Comparison of ENCODE assay signal across 1 cellular context in the genomic region with DNA sequence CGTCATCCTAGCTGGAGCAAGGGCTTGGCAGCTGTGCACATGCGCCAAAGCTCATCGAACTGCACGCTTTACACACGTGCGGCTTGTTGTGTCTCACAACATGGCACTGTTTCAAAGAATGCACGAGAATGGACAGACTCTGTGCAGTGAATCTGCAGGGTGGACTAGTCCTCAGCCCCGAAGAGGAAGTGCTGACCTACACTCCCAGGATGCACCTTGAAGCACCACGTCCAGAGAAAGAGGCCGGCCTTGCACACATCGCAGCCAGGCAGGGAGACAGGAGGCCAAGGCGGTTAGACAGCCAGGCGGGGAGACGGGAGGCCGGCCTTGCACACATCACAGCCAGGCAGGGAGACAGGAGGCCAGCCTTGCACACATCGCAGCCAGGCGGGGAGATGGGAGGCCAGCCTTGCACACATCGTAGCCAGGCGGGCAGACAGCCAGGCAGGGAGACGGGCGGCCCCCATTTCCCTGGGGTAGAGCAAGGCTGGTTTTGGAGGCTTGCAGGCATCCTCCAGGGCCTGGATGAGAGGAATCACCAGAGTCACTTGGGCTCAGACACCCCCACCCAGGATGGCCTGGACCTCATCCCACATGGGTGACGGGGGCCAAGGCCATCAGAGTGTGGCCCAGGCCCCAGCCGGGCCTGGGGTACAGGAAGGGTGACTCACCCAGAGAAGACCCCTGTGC.
TF ChIP-seq lines count a peak whose summit lies in the region.

No MANE protein-coding gene starts in this region.

TF ChIP-seq in H1, 55 proteins besides CTCF, POLR2A, EP300 and RAD21:
- TF ChIP-seq JUN (IDR thresholded peaks at IDR 0.05; ENCODE audit: low read depth, low read length) (no peak), CBX8 (IDR thresholded peaks at IDR 0.05; ENCODE audit: borderline replicate concordance, low read depth, low read length) (no peak), RNF2 (IDR thresholded peaks at IDR 0.05; ENCODE audit: borderline replicate concordance, low read depth, low read length, missing control alignments, poor library complexity, severe bottlenecking) (no peak), BCL11A (IDR thresholded peaks at IDR 0.05; ENCODE audit: low read depth in 2 of 2, low read length in 2 of 2) (no peak), CEBPB (IDR thresholded peaks at IDR 0.05; ENCODE audit: low read depth, low read length) (no peak), ZNF274 (IDR thresholded peaks at IDR 0.05; ENCODE audit: borderline replicate concordance, extremely low read depth, low read length) (no peak), HDAC2 (IDR thresholded peaks at IDR 0.05; ENCODE audit: borderline replicate concordance in 1 of 2, low read depth in 2 of 2, low read length in 2 of 2) (no peak), TCF12 (IDR thresholded peaks at IDR 0.05; ENCODE audit: low read depth, low read length) (no peak), EGR1 (IDR thresholded peaks at IDR 0.05; ENCODE audit: borderline replicate concordance, low read depth, low read length) (no peak), KDM4A (IDR thresholded peaks at IDR 0.05; ENCODE audit: low read depth, low read length, severe bottlenecking) (no peak), CREB1 (IDR thresholded peaks at IDR 0.05) (no peak), RXRA (IDR thresholded peaks at IDR 0.05; ENCODE audit: insufficient read depth, low read depth, low read length) (no peak), BACH1 (IDR thresholded peaks at IDR 0.05; ENCODE audit: low read length) (no peak), YY1 (IDR thresholded peaks at IDR 0.05; ENCODE audit: low read depth, low read length) (no peak), SRF (IDR thresholded peaks at IDR 0.05; ENCODE audit: low read depth, low read length) (no peak), TEAD4 (IDR thresholded peaks at IDR 0.05; ENCODE audit: low read depth, low read length) (no peak)
- TF ChIP-seq, protein P1, sequence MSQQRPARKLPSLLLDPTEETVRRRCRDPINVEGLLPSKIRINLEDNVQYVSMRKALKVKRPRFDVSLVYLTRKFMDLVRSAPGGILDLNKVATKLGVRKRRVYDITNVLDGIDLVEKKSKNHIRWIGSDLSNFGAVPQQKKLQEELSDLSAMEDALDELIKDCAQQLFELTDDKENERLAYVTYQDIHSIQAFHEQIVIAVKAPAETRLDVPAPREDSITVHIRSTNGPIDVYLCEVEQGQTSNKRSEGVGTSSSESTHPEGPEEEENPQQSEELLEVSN (IDR thresholded peaks at IDR 0.05): no peak
- TF ChIP-seq, protein P2, sequence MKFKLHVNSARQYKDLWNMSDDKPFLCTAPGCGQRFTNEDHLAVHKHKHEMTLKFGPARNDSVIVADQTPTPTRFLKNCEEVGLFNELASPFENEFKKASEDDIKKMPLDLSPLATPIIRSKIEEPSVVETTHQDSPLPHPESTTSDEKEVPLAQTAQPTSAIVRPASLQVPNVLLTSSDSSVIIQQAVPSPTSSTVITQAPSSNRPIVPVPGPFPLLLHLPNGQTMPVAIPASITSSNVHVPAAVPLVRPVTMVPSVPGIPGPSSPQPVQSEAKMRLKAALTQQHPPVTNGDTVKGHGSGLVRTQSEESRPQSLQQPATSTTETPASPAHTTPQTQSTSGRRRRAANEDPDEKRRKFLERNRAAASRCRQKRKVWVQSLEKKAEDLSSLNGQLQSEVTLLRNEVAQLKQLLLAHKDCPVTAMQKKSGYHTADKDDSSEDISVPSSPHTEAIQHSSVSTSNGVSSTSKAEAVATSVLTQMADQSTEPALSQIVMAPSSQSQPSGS (IDR thresholded peaks at IDR 0.05; ENCODE audit: low read length): no peak
TF ChIP-seq in H1: peak in this region for 0.
